ENCODE assay signal across 8 cellular contexts in the genomic region with DNA sequence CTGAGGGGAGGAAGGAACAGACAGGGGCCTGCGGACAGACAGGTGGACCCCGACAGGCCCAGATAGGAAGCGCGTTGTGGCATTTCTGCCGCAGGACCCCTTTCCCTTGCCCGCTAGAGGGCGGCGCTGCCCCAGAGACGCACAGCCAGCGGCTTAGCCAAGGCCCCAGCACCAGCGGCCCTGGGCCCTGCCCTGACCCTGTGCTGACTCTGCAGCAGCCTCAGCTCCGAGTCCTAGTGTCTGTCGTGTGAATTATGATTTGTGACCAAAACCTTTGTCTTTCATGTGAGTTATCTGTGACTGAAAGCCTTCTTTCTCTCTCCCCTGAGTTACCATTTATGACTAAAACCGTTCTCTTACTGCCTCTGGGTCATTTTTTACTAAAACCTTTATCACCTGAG. TPM values are rescaled to one million over a fixed set of nuclear protein-coding genes. Genes with fewer than 3 reads are reported as not detected.
DNase-seq lines count a peak whose midpoint lies in the region; ATAC-seq and TF ChIP-seq lines count a peak whose summit lies in the region.

No MANE protein-coding gene starts in this region.

- H3K27me3 ChIP-seq in OCI-LY1 (ENCODE audit: insufficient read depth, low read length): no peaks in the 10 kb centered on the region

- H3K9me3 ChIP-seq in OCI-LY1 (ENCODE audit: low read length): no peaks in the 10 kb centered on the region

- H3K4me3 Mint-ChIP-seq in natural killer cell treated with Interleukin-12 subunit alpha and Interleukin-12 subunit beta and Interleukin-15 and Interleukin-18, amount 100 ng/mL, for 72 hours: no peak overlapping the region

- H3K36me3 ChIP-seq in OCI-LY1 (ENCODE audit: insufficient read depth, low read length): peaks cover 7% of the 10 kb centered on the region

- no peak overlapping the region for H2AFZ ChIP-seq in OCI-LY1 (ENCODE audit: low read length)

- no peaks in the 10 kb centered on the region for H3K9me3 Mint-ChIP-seq in natural killer cell treated with Interleukin-12 subunit alpha and Interleukin-12 subunit beta and Interleukin-15 and Interleukin-18, amount 100 ng/mL, for 72 hours

- H4K20me1 ChIP-seq in OCI-LY1 (ENCODE audit: insufficient read depth, low read length): no peaks in the 10 kb centered on the region

- peak; percentile 77 for TF ChIP-seq CTCF in OCI-LY1 (IDR thresholded peaks at IDR 0.05; ENCODE audit: low read length)

- H3K9ac ChIP-seq in OCI-LY1 (ENCODE audit: low read length): no peak overlapping the region

- peaks cover 0 to 5% of the 10 kb centered on the region in 2 donors for H3K4me1 Mint-ChIP-seq in natural killer cell treated with Interleukin-12 subunit alpha and Interleukin-12 subunit beta and Interleukin-15 and Interleukin-18, amount 100 ng/mL, for 72 hours (ENCODE audit: low read depth in 2 of 2)

- H3K27ac Mint-ChIP-seq in natural killer cell treated with Interleukin-12 subunit alpha and Interleukin-12 subunit beta and Interleukin-15 and Interleukin-18, amount 100 ng/mL, for 72 hours: no peak overlapping the region

- H3F3A ChIP-seq in OCI-LY1 (ENCODE audit: insufficient read depth, low read length): no peaks in the 10 kb centered on the region

- H3K27ac ChIP-seq in OCI-LY1 (ENCODE audit: low read depth, low read length, poor library complexity, severe bottlenecking): no peak overlapping the region

- H3K4me1 ChIP-seq in OCI-LY1 (ENCODE audit: insufficient read depth, low read length, severe bottlenecking): no peaks in the 10 kb centered on the region

- no peaks in the 10 kb centered on the region for H3K36me3 Mint-ChIP-seq in natural killer cell treated with Interleukin-12 subunit alpha and Interleukin-12 subunit beta and Interleukin-15 and Interleukin-18, amount 100 ng/mL, for 72 hours

- TF ChIP-seq POLR2A in erythroblast (IDR thresholded peaks at IDR 0.05; ENCODE audit: low read length): no peak

- H3K4me3 ChIP-seq in OCI-LY1 (ENCODE audit: low read depth, low read length, poor library complexity, severe bottlenecking): no peak overlapping the region

- H3K79me2 ChIP-seq in OCI-LY1 (ENCODE audit: insufficient read depth, low read length): no peaks in the 10 kb centered on the region

- peak; percentile 62 for ATAC-seq in GM19035 (IDR thresholded peaks at IDR 0.05; ENCODE audit: unreplicated experiment)
- peak; percentile 82 to 89 for ATAC-seq in natural killer cell treated with Interleukin-12 subunit alpha and Interleukin-12 subunit beta and Interleukin-15 and Interleukin-18, amount 100 ng/mL, for 72 hours
- peak; percentile 91 for ATAC-seq in stimulated activated naive CD8-positive, alpha-beta T cell treated with anti-CD3 and anti-CD28 coated beads, Interleukin-15, Interleukin-2, amounts not matched to agents 100 U/mL and 50 U/mL, for 24 hours

- H3K9me2 ChIP-seq in OCI-LY1 (ENCODE audit: low read depth, low read length): no peaks in the 10 kb centered on the region

- peak; percentile 80 for DNase-seq in Ammon's horn (ENCODE audit: low spot score)
- peak; percentile 67 for DNase-seq in HPDE6-E6E7 (ENCODE audit: extremely low spot score)
- peak; percentile 87 for DNase-seq in activated CD8-positive, alpha-beta memory T cell treated with anti-CD3 and anti-CD28 coated beads, Interleukin-2, amount 50 U/mL, for 48 hours
- DNase-seq in erythroblast (lab: John Stamatoyannopoulos, UW): peak; percentile 77 to 86
- DNase-seq in natural killer cell treated with Interleukin-12 subunit alpha and Interleukin-12 subunit beta and Interleukin-15 and Interleukin-18, amount 100 ng/mL, for 72 hours (ENCODE audit: low spot score): peak; percentile 83
- DNase-seq in stimulated activated naive CD8-positive, alpha-beta T cell treated with anti-CD3 and anti-CD28 coated beads, Interleukin-15, Interleukin-2, amounts not matched to agents 100 U/mL and 50 U/mL, for 24 hours: peak; percentile 85

- H3K4me2 ChIP-seq in OCI-LY1 (ENCODE audit: low read length): no peak overlapping the region

- peaks cover 29 to 33% of the 10 kb centered on the region in 2 donors for H3K27me3 Mint-ChIP-seq in natural killer cell treated with Interleukin-12 subunit alpha and Interleukin-12 subunit beta and Interleukin-15 and Interleukin-18, amount 100 ng/mL, for 72 hours

RNA-seq across cellular contexts. Expression of gene TRIP13, which starts 30.8 kb away (rescaled TPM):
- 10 to 100 TPM; 17.6 to 30.9 TPM for total RNA-seq in natural killer cell treated with Interleukin-12 subunit alpha and Interleukin-12 subunit beta and Interleukin-15 and Interleukin-18, amount 100 ng/mL, for 72 hours

RNA-seq across cellular contexts. Expression of gene BRD9, which starts 30.9 kb away (rescaled TPM):
- total RNA-seq in natural killer cell treated with Interleukin-12 subunit alpha and Interleukin-12 subunit beta and Interleukin-15 and Interleukin-18, amount 100 ng/mL, for 72 hours: 100 to 1,000 TPM in 1 of 2 donors, 10 to 100 TPM in 1; 52.7 to 136 TPM
